Comparison of ENCODE assay signal across 9 cellular contexts in genomic region chr22:18057568-18058209, GRCh38. TPM values are rescaled to one million over a fixed set of nuclear protein-coding genes. Genes with fewer than 3 reads are reported as not detected.
DNase-seq lines count a peak whose midpoint lies in the region; ATAC-seq, FAIRE-seq and TF ChIP-seq lines count a peak whose summit lies in the region.
"Had no signal": no experiment of that assay in that cellular context is flagged by ENCODE, and none has a peak within 500 bp of the region (broad histone marks: within the 10 kb centered on the region; RNA-seq: fewer than 3 reads in every experiment).

No MANE protein-coding gene starts in this region.

- CTCF ChIA-PET in AG04450 (lab: Charles Lee) (interaction anchor here (0.6 to 3.4 kb wide), 4 partner anchors 7 to 227 kb away, joined by 3 to 26 read pairs (median 4); no protein-coding TSS in a partner anchor), K562 (lab: Yijun Ruan, JAX; ENCODE audit: low intra/inter-chr PET ratio) (no interaction called here)

- no peak overlapping the region for H2AFZ ChIP-seq in K562 (ENCODE audit: low read depth, low read length)

- no peak overlapping the region for H3K4me2 ChIP-seq in K562 (ENCODE audit: insufficient read depth, low read length)

- H3K36me3 ChIP-seq in K562 (ENCODE audit: control insufficient read depth, insufficient read depth, low read length) (no peaks in the 10 kb centered on the region), kidney (ENCODE audit: control insufficient read depth in 1 of 2, insufficient read depth in 2 of 2, low read length in 2 of 2) (no peaks in the 10 kb centered on the region)
- H3K36me3 ChIP-seq: cardiac muscle cell had no signal

- no peaks in the 10 kb centered on the region for H4K20me1 ChIP-seq in K562 (replicated peaks; ENCODE audit: control insufficient read depth, insufficient read depth, low read length)

- H3K27me3 ChIP-seq in AG04450 (ENCODE audit: control insufficient read depth, insufficient read depth, low read length) (no peaks in the 10 kb centered on the region), K562 (ENCODE audit: control insufficient read depth in 2 of 2, insufficient read depth in 2 of 2, low read length in 2 of 2) (peaks cover 19% of the 10 kb centered on the region in 2 experiments; a peak in 4 of 5 replicates)
- H3K27me3 ChIP-seq: cardiac muscle cell had no signal

- peak overlapping the region; percentile 77 for H3K27ac ChIP-seq in AG04450 (ENCODE audit: low read depth, low read length)
- H3K27ac ChIP-seq in K562 (ENCODE audit: extremely low read depth, low read depth, low read length): no peak overlapping the region
- H3K27ac ChIP-seq in kidney (ENCODE audit: low read depth in 2 of 2, low read length in 2 of 2): peak overlapping the region in 1 of 2 donors; percentile 43
- H3K27ac ChIP-seq: cardiac muscle cell had no signal

- BruUV-seq in K562 (replicated peaks; lab: Mats Ljungman, UMichigan): no TSS peak

- POLR2A ChIA-PET in AG04450 (lab: Yijun Ruan, JAX) (interaction anchor here (0.6 kb wide), 4 partner anchors 20 to 512 kb away, joined by 3 to 4 read pairs (median 3); no protein-coding TSS in a partner anchor), K562 (lab: Yijun Ruan, JAX) (interaction anchor here (0.6 to 1.8 kb wide), 4 partner anchors 9 to 84 kb away, joined by 3 to 11 read pairs (median 5); no protein-coding TSS in a partner anchor)

- no peak overlapping the region for H3K9ac ChIP-seq in K562 (ENCODE audit: insufficient read depth in 1 of 2, low read depth in 2 of 2, low read length in 2 of 2)
- H3K9ac ChIP-seq in kidney (ENCODE audit: low read length in 2 of 2): no peak overlapping the region

- WGBS in K562 (ENCODE audit: insufficient coverage, low coverage, missing lambda C conversion rate): 8% methylated on average over 4 of the region's 4 CpGs

- no peaks in the 10 kb centered on the region for H3K79me2 ChIP-seq in K562 (ENCODE audit: control insufficient read depth, insufficient read depth, low read length)

- TF ChIP-seq RAD21 in Ishikawa (IDR thresholded peaks at IDR 0.05; ENCODE audit: low read depth) (no peak), K562 (CRISPR knock-in tag; conservative IDR thresholded peaks at IDR 0.05 in 1 of 2, IDR thresholded peaks at IDR 0.05 in 1 of 2) (no peak)

- no peaks in the 10 kb centered on the region for H3K9me1 ChIP-seq in K562 (ENCODE audit: control insufficient read depth, insufficient read depth, low read length)

- H3K9me3 ChIP-seq in AG04450 (ENCODE audit: control insufficient read depth, insufficient read depth, low read length) (no peaks in the 10 kb centered on the region), K562 (replicated peaks; ENCODE audit: control insufficient read depth, insufficient read depth, low read depth, low read length) (no peaks in the 10 kb centered on the region), kidney (ENCODE audit: control insufficient read depth in 1 of 2, low read length in 2 of 2) (no peaks in the 10 kb centered on the region)

- TF ChIP-seq CTCF in AG04450 (IDR thresholded peaks at IDR 0.05; ENCODE audit: low read depth, low read length) (no peak), K562 (IDR thresholded peaks at IDR 0.05 in 2 of 3, conservative IDR thresholded peaks at IDR 0.05 in 1 of 3; ENCODE audit: insufficient read depth in 2 of 3, low read depth in 1 of 3, low read length in 3 of 3) (no peak), kidney (IDR thresholded peaks at IDR 0.05; ENCODE audit: borderline replicate concordance, extremely low read depth, insufficient read depth) (no peak)

- H3K4me3 ChIP-seq in AG04450 (ENCODE audit: low read depth, low read length): no peak overlapping the region
- H3K4me3 ChIP-seq in K562: no peak overlapping the region
- H3K4me3 ChIP-seq in kidney (ENCODE audit: low read length in 2 of 2): no peak overlapping the region
- H3K4me3 ChIP-seq: cardiac muscle cell had no signal

- ATAC-seq in GM19328 (IDR thresholded peaks at IDR 0.05; ENCODE audit: unreplicated experiment) (peak; percentile 56), K562 (peak; percentile 46), left colon (no peak)

- no peak for TF ChIP-seq POLR2A in K562 (conservative IDR thresholded peaks at IDR 0.05)

- DNase-seq in AG04450 (ENCODE audit: low read depth, low spot score) (peak; percentile 95), K562 (ENCODE audit: extremely low read depth in 1 of 4, low spot score in 3 of 4) (peak in 3 of 4 experiments; percentile 34 to 71 (median 38)), left colon (peak; percentile 46 to 86), urothelium cell line (ENCODE audit: low spot score) (peak; percentile 70), NCI-H1092 treated with DMSO at 0.1 percent for 48 hours (lab: John Stamatoyannopoulos, UW) (no peak), kidney (no peak)

- FAIRE-seq in K562 (lab: Jason Lieb, UNC) (peak; percentile 51), urothelium cell line (lab: Jason Lieb, UNC) (no peak), kidney (lab: Jason Lieb, UNC) (no peak)

- H3K4me1 ChIP-seq in K562 (replicated peaks in 1 of 2; ENCODE audit: control insufficient read depth in 2 of 2, insufficient read depth in 2 of 2, low read length in 2 of 2): peaks cover 11 to 16% of the 10 kb centered on the region in 2 experiments; a peak in 4 of 5 replicates
- H3K4me1 ChIP-seq in kidney (ENCODE audit: control insufficient read depth in 1 of 2, insufficient read depth in 1 of 2, low read depth in 1 of 2, low read length in 2 of 2): peaks cover 0 to 10% of the 10 kb centered on the region in 2 donors

- TF ChIP-seq EP300 in Ishikawa (IDR thresholded peaks at IDR 0.05; ENCODE audit: borderline replicate concordance): no peak
- TF ChIP-seq EP300 in K562 (IDR thresholded peaks at IDR 0.05; ENCODE audit: low read length): no peak

- intact Hi-C loops in K562 (cut with micrococcal nuclease) (no loop called here), left colon (cut with DNase I, micrococcal nuclease) (no loop called here), kidney (cut with DNase I) (no loop called here)

- in situ Hi-C loops in K562 (cut with MboI): no loop called here

RNA-seq across cellular contexts. Expression of gene PEX26, which starts 20.1 kb away (rescaled TPM):
- polyA plus RNA-seq in AG04450 (2011; rRNA removed) (20.8 and 24.8 TPM in 2 replicates), K562 (2011; rRNA removed) (19.0 and 21.9 TPM in 2 replicates), K562 (2014; fragmentation: Illumina TruSeq; extraction: Trizol) (20.5 and 21.0 TPM in 2 replicates), K562 (2014; fragmentation: Nextera tagmentation; extraction: Ambion mirVana) (under 1 TPM; 0.35 to 0.72 TPM), K562 (2014; rRNA removed) (19.5 and 23.1 TPM in 2 replicates), kidney (ENCODE audit: insufficient read depth, low read depth, low replicate concordance) (18.1 TPM)
- polyA minus RNA-seq in AG04450 (2011; rRNA and poly(A)+ RNA removed): 27.3 and 35.8 TPM in 2 replicates
- 19.0 and 32.2 TPM in 2 replicates for total RNA-seq in K562 (2011; cell fraction: chromatin; rRNA removed; ENCODE audit: low replicate concordance)
- 21.4 and 24.3 TPM in 2 replicates for total RNA-seq in K562 (2011; cell fraction: nucleolus; rRNA removed)
- total RNA-seq in K562 (2011; cell fraction: nucleoplasm; rRNA removed): 22.4 and 37.3 TPM in 2 replicates
- total RNA-seq in K562 (2014; rRNA removed) (17.4 and 23.3 TPM in 2 replicates), K562 (2014; rRNA removed; fragmentation: Illumina TruSeq; extraction: Trizol) (14.4 and 15.6 TPM in 2 replicates), K562 (2015; rRNA removed; fragmentation: Illumina TruSeq; extraction: Trizol) (12.6 and 13.3 TPM in 2 replicates), K562 (2021) (35.8 and 39.6 TPM in 2 replicates), left colon (100 to 1,000 TPM; 128 to 196 TPM), kidney (45.2 TPM)
- 21.6 and 31.5 TPM in 2 replicates for polyA plus RNA-seq in K562 (2011; cell fraction: cytosol; rRNA removed)
- 17.8 and 23.4 TPM in 2 replicates for polyA plus RNA-seq in K562 (2011; cell fraction: nucleus; rRNA removed)
- polyA plus RNA-seq in K562 (2012): 18.4 and 21.4 TPM in 2 replicates
- 14.3 and 21.6 TPM in 2 replicates for polyA minus RNA-seq in K562 (2011; rRNA and poly(A)+ RNA removed)
- polyA minus RNA-seq in K562 (2011; cell fraction: cytosol; rRNA and poly(A)+ RNA removed): 12.3 and 19.2 TPM in 2 replicates
- 8.6 and 12.6 TPM in 2 replicates for polyA minus RNA-seq in K562 (2011; cell fraction: nucleus; rRNA and poly(A)+ RNA removed)

RNA-seq across cellular contexts. Expression of gene MICAL3, which starts 33.3 kb away (rescaled TPM):
- polyA plus RNA-seq in AG04450 (2011; rRNA removed) (17.8 and 18.5 TPM in 2 replicates), K562 (2011; rRNA removed) (12.3 and 14.2 TPM in 2 replicates), K562 (2014; fragmentation: Illumina TruSeq; extraction: Trizol) (22.3 and 27.0 TPM in 2 replicates), K562 (2014; fragmentation: Nextera tagmentation; extraction: Ambion mirVana) (under 1 TPM; 0.53 to 0.56 TPM), K562 (2014; rRNA removed) (13.9 and 15.2 TPM in 2 replicates), kidney (ENCODE audit: insufficient read depth, low read depth, low replicate concordance) (5.0 TPM)
- 29.1 and 40.9 TPM in 2 replicates for polyA minus RNA-seq in AG04450 (2011; rRNA and poly(A)+ RNA removed)
- total RNA-seq in K562 (2011; cell fraction: chromatin; rRNA removed; ENCODE audit: low replicate concordance): 186 and 197 TPM in 2 replicates
- 71.9 and 74.6 TPM in 2 replicates for total RNA-seq in K562 (2011; cell fraction: nucleolus; rRNA removed)
- total RNA-seq in K562 (2011; cell fraction: nucleoplasm; rRNA removed): 116 and 129 TPM in 2 replicates
- total RNA-seq in K562 (2014; rRNA removed) (9.5 and 14.0 TPM in 2 replicates), K562 (2014; rRNA removed; fragmentation: Illumina TruSeq; extraction: Trizol) (15.7 and 17.8 TPM in 2 replicates), K562 (2015; rRNA removed; fragmentation: Illumina TruSeq; extraction: Trizol) (9.3 and 10.3 TPM in 2 replicates), K562 (2021) (32.1 and 36.0 TPM in 2 replicates), left colon (100 to 1,000 TPM in 1 of 2 donors, 10 to 100 TPM in 1; 93.6 to 114 TPM), kidney (99.4 TPM)
- polyA plus RNA-seq in K562 (2011; cell fraction: cytosol; rRNA removed): 5.0 and 6.0 TPM in 2 replicates
- polyA plus RNA-seq in K562 (2011; cell fraction: nucleus; rRNA removed): 39.1 and 45.0 TPM in 2 replicates
- 16.9 and 18.8 TPM in 2 replicates for polyA plus RNA-seq in K562 (2012)
- polyA minus RNA-seq in K562 (2011; rRNA and poly(A)+ RNA removed): 30.0 and 32.4 TPM in 2 replicates
- 14.7 and 15.1 TPM in 2 replicates for polyA minus RNA-seq in K562 (2011; cell fraction: cytosol; rRNA and poly(A)+ RNA removed)
- polyA minus RNA-seq in K562 (2011; cell fraction: nucleus; rRNA and poly(A)+ RNA removed): 25.6 and 42.9 TPM in 2 replicates

RNA-seq across cellular contexts. Expression of gene TUBA8, which starts 52.9 kb away (rescaled TPM):
- 2.7 and 3.0 TPM in 2 replicates for polyA plus RNA-seq in AG04450 (2011; rRNA removed)
- polyA minus RNA-seq in AG04450 (2011; rRNA and poly(A)+ RNA removed): 2.7 and 3.5 TPM in 2 replicates
- total RNA-seq in K562 (2011; cell fraction: chromatin; rRNA removed; ENCODE audit: low replicate concordance): 1.1 and 2.5 TPM in 2 replicates
- total RNA-seq in K562 (2011; cell fraction: nucleolus; rRNA removed): 0.79 and 1.7 TPM in 2 replicates
- 1.1 and 1.3 TPM in 2 replicates for total RNA-seq in K562 (2011; cell fraction: nucleoplasm; rRNA removed)
- total RNA-seq in K562 (2014; rRNA removed): 0.73 and 0.78 TPM in 2 replicates
- total RNA-seq in K562 (2014; rRNA removed; fragmentation: Illumina TruSeq; extraction: Trizol): 0.48 and 0.65 TPM in 2 replicates
- total RNA-seq in K562 (2015; rRNA removed; fragmentation: Illumina TruSeq; extraction: Trizol): 0.53 and 0.76 TPM in 2 replicates
- total RNA-seq in K562 (2021): 1.0 and 1.4 TPM in 2 replicates
- polyA plus RNA-seq in K562 (2011; rRNA removed): 0.65 and 1.2 TPM in 2 replicates
- 1.0 and 2.3 TPM in 2 replicates for polyA plus RNA-seq in K562 (2011; cell fraction: cytosol; rRNA removed)
- 2.6 and 3.3 TPM in 2 replicates for polyA plus RNA-seq in K562 (2011; cell fraction: nucleus; rRNA removed)
- polyA plus RNA-seq in K562 (2012): 0.13 and 0.28 TPM in 2 replicates
- 0.86 and 1.1 TPM in 2 replicates for polyA plus RNA-seq in K562 (2014; fragmentation: Illumina TruSeq; extraction: Trizol)
- under 1 TPM; 0.07 to 0.28 TPM for polyA plus RNA-seq in K562 (2014; fragmentation: Nextera tagmentation; extraction: Ambion mirVana)
- polyA plus RNA-seq in K562 (2014; rRNA removed): 0.60 and 1.3 TPM in 2 replicates
- polyA minus RNA-seq in K562 (2011; rRNA and poly(A)+ RNA removed): 0.51 and 0.56 TPM in 2 replicates
- 0.91 TPM in 1 of 2 replicates, not detected in the other for polyA minus RNA-seq in K562 (2011; cell fraction: cytosol; rRNA and poly(A)+ RNA removed)
- polyA minus RNA-seq in K562 (2011; cell fraction: nucleus; rRNA and poly(A)+ RNA removed): 0.11 and 0.40 TPM in 2 replicates
- total RNA-seq in left colon: 1 to 10 TPM; 2.5 to 2.7 TPM
- total RNA-seq in kidney: 1.1 TPM
- polyA plus RNA-seq in kidney (ENCODE audit: insufficient read depth, low read depth, low replicate concordance): 5.9 TPM

Comparison
In these comparisons a context has a peak if more than half of its experiments do, and no peak if none do; other contexts are left out.
1. DNase-seq: peak in AG04450 (single experiment), K562 (3 of 4), left colon (2 of 2) and urothelium cell line (single experiment); none in NCI-H1092 treated with DMSO at 0.1 percent for 48 hours (single experiment) and kidney (single experiment).